1 cellular context compared by ENCODE assay signal in the genomic region with DNA sequence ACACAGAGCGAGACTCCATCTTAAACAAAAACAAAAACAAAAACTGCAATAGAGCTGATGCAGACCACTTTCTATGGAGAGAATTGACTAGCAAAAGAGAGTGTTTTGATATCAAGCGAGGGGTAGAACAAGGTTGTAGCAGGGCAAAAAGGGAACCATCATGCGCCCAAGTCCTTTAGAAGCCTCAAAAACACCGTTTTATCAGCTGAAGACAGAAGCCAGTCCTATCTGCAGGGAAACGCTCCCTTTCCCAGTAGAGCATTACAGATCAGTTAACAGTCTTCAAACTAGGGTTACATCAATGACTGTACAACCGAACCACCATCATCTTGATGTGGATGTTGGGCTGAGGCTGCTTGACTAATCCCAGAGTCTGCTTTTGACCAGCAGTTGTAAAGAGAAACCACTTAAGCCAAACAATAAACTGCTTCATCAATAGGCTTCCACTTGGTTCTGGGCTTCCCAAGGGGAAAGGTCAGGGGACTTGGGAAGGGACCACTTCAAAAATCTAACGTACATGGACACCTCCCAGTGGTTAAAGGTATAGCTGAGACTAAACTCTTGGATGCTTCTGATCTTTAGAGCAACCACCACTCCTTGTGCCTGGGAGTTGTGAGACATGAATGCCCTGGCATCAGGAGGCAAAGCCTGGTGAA.
TF ChIP-seq lines count a peak whose summit lies in the region.

No MANE protein-coding gene starts in this region.

TF ChIP-seq in K562, 482 proteins besides CTCF, POLR2A, EP300 and RAD21 (continued from another document):
- TF ChIP-seq ZBTB26 (CRISPR knock-in tag; IDR thresholded peaks at IDR 0.05) (no peak), MGA (IDR thresholded peaks at IDR 0.05) (no peak), L3MBTL2 (IDR thresholded peaks at IDR 0.05) (no peak; the same call in 1 of the 2 replicates), REST (CRISPR knock-in tag; IDR thresholded peaks at IDR 0.05; ENCODE audit: low read depth) (no peak), NFATC3 (IDR thresholded peaks at IDR 0.05) (no peak), WHSC1 (IDR thresholded peaks at IDR 0.05; ENCODE audit: low read length) (no peak), ZNF699 (CRISPR knock-in tag; IDR thresholded peaks at IDR 0.05; ENCODE audit: insufficient replicate concordance) (no peak), ZNF707 (CRISPR knock-in tag; conservative IDR thresholded peaks at IDR 0.05) (no peak)
- TF ChIP-seq, protein P1, sequence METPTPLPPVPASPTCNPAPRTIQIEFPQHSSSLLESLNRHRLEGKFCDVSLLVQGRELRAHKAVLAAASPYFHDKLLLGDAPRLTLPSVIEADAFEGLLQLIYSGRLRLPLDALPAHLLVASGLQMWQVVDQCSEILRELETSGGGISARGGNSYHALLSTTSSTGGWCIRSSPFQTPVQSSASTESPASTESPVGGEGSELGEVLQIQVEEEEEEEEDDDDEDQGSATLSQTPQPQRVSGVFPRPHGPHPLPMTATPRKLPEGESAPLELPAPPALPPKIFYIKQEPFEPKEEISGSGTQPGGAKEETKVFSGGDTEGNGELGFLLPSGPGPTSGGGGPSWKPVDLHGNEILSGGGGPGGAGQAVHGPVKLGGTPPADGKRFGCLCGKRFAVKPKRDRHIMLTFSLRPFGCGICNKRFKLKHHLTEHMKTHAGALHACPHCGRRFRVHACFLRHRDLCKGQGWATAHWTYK (CRISPR knock-in tag; IDR thresholded peaks at IDR 0.05): no peak
- TF ChIP-seq, protein P2, sequence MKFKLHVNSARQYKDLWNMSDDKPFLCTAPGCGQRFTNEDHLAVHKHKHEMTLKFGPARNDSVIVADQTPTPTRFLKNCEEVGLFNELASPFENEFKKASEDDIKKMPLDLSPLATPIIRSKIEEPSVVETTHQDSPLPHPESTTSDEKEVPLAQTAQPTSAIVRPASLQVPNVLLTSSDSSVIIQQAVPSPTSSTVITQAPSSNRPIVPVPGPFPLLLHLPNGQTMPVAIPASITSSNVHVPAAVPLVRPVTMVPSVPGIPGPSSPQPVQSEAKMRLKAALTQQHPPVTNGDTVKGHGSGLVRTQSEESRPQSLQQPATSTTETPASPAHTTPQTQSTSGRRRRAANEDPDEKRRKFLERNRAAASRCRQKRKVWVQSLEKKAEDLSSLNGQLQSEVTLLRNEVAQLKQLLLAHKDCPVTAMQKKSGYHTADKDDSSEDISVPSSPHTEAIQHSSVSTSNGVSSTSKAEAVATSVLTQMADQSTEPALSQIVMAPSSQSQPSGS (CRISPR knock-in tag; IDR thresholded peaks at IDR 0.05): no peak
